Comparison of ENCODE assay signal across 34 cellular contexts in the genomic region with DNA sequence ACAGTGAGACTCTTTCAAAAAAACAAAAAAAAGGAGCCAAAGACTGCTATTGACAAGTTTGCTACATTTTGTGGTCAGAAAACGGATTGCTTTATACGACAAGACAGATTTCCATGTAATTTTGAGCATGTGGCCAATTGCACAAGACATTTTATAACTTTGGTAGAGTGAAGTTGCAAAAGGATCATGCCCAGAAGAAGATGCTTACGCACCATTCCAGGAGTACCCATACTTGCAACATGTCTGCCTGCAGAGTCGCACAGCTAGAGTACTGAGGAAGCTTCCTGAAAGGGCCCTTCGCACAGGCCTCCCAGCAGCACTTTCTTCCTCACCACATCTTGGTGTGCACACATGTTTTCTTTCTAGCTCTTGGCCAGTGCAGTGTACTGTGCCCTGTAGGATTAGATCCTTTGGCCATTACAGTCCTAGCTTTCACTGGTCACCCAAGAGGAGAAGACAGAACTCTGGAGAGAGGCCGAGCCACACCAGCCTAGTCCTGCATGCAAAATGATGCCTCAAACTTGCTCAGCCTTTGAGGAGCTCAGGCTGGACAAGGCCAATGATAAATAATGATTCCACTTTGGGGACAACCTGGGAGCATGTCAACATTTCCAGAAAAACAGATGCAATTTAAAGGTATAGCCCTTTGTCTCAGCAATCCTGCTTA. TPM values are rescaled to one million over a fixed set of nuclear protein-coding genes. Genes with fewer than 3 reads are reported as not detected.
A peak's percentile ranks its signal among the peaks of the same experiment; 100 is the strongest.
DNase-seq lines count a peak whose midpoint lies in the region; ATAC-seq, FAIRE-seq and TF ChIP-seq lines count a peak whose summit lies in the region.
"Had no signal": no experiment of that assay in that cellular context is flagged by ENCODE, and none has a peak within 500 bp of the region (broad histone marks: within the 10 kb centered on the region; RNA-seq: fewer than 3 reads in every experiment).

No MANE protein-coding gene starts in this region.

- H3K9me3 Mint-ChIP-seq in endodermal cell, result no peaks in the 10 kb centered on the region
- no peaks in the 10 kb centered on the region for H3K9me3 Mint-ChIP-seq in WTC11
- H3K9me3 Mint-ChIP-seq: activated T-cell treated with anti-CD3 and anti-CD28 coated beads, Interleukin-2, amount 50 U/mL, for 4 hours had no signal

- POLR2A ChIA-PET in WTC11 (lab: Charles Lee), result interaction anchor here (1.4 kb wide), 1 partner anchor 11 kb away, joined by 3 read pairs; no protein-coding TSS in a partner anchor

- H3K27me3 ChIP-seq in endodermal cell (ENCODE audit: control insufficient read depth, insufficient read depth, low read length, poor library complexity, severe bottlenecking) (no peaks in the 10 kb centered on the region), upper lobe of right lung (no peaks in the 10 kb centered on the region)
- H3K27me3 ChIP-seq: ascending aorta, cardiac muscle cell, colonic mucosa, sigmoid colon, stomach had no signal

- H3K36me3 ChIP-seq in endodermal cell (ENCODE audit: control insufficient read depth, insufficient read depth, low read length), result peaks cover 6% of the 10 kb centered on the region
- no peaks in the 10 kb centered on the region for H3K36me3 ChIP-seq in upper lobe of right lung
- H3K36me3 ChIP-seq: ascending aorta, cardiac muscle cell, colonic mucosa, sigmoid colon had no signal

- H3K4me1 Mint-ChIP-seq in endodermal cell (no peaks in the 10 kb centered on the region), WTC11 (no peaks in the 10 kb centered on the region)

- WGBS in endodermal cell (ENCODE audit: insufficient coverage in 1 of 2, insufficient read length in 1 of 2), 2 experiments, result 92 to 93% methylated on average over 6 of the region's 6 CpGs

- no peak overlapping the region for H3K9ac ChIP-seq in endodermal cell (ENCODE audit: extremely low read depth, low read length, poor library complexity, severe bottlenecking)

- H3K27me3 Mint-ChIP-seq in endodermal cell (ENCODE audit: insufficient read depth) (no peaks in the 10 kb centered on the region), WTC11 (ENCODE audit: low read depth) (no peaks in the 10 kb centered on the region)

- ATAC-seq in upper lobe of right lung (peak; percentile 68), WTC11 (no peak)
- ATAC-seq: activated T-cell treated with anti-CD3 and anti-CD28 coated beads, Interleukin-2, amount 50 U/mL, for 4 hours had no signal

- peak overlapping the region; percentile 44 for H3K27ac Mint-ChIP-seq in endodermal cell
- no peak overlapping the region for H3K27ac Mint-ChIP-seq in WTC11

- H3K4me1 ChIP-seq in endodermal cell (ENCODE audit: control insufficient read depth, insufficient read depth, low read length), result no peaks in the 10 kb centered on the region
- H3K4me1 ChIP-seq in upper lobe of right lung, result no peaks in the 10 kb centered on the region
- H3K4me1 ChIP-seq: ascending aorta, colonic mucosa, psoas muscle, sigmoid colon, stomach had no signal

- TF ChIP-seq CTCF in GM12873 (IDR thresholded peaks at IDR 0.05; ENCODE audit: insufficient read depth, low read depth, low read length, missing control alignments) (peak; percentile 12), endodermal cell (conservative IDR thresholded peaks at IDR 0.05) (no peak), upper lobe of right lung (IDR thresholded peaks at IDR 0.05) (no peak), WTC11 (IDR thresholded peaks at IDR 0.05) (no peak)

- CTCF ChIA-PET in WTC11 (lab: Charles Lee), result interaction anchor here (0.5 kb wide), 1 partner anchor 71 kb away, joined by 3 read pairs; no protein-coding TSS in a partner anchor

- H3K9me3 ChIP-seq in endodermal cell (ENCODE audit: control insufficient read depth, low read length), result no peaks in the 10 kb centered on the region
- no peaks in the 10 kb centered on the region for H3K9me3 ChIP-seq in upper lobe of right lung
- H3K9me3 ChIP-seq: ascending aorta, colonic mucosa, psoas muscle, sigmoid colon, stomach had no signal

- H3K36me3 Mint-ChIP-seq in endodermal cell (ENCODE audit: low read depth) (peaks cover 24% of the 10 kb centered on the region), WTC11 (no peaks in the 10 kb centered on the region)

- intact Hi-C loops in upper lobe of right lung (cut with DNase I), result no loop called here

- no peak for FAIRE-seq in GM12892 (lab: Jason Lieb, UNC)
- FAIRE-seq: G401.6 had no signal

- no peak for TF ChIP-seq POLR2A in GM12892 (IDR thresholded peaks at IDR 0.05; ENCODE audit: low read depth, low read length)

- peak; percentile 90 for DNase-seq in NOMO-1 treated with DMSO at 0.1 percent for 48 hours (lab: John Stamatoyannopoulos, UW; ENCODE audit: unreplicated experiment)
- no peak for DNase-seq in endodermal cell
- DNase-seq in upper lobe of right lung, result no peak
- DNase-seq in WTC11 (ENCODE audit: low spot score), result no peak
- DNase-seq in NCI-H2227 treated with DMSO at 0.1 percent for 48 hours (lab: John Stamatoyannopoulos, UW), result no peak
- DNase-seq in GM12892 (ENCODE audit: insufficient read length), result no peak
- DNase-seq: activated CD4-positive, CD25-positive, alpha-beta regulatory T cell; activated gamma-delta T cell treated with Interleukin-2 at 50 U/mL for 16 hours; activated T-cell treated with anti-CD3 and anti-CD28 coated beads, Interleukin-2, amount 50 U/mL, for 4 hours; C1 segment of cervical spinal cord; colonic mucosa; DMS79; effector CD8-positive, alpha-beta T cell; GOT3; KG1; mesendoderm; NCI-H1417 treated with DMSO at 0.1 percent for 48 hours; NCI-H2081 treated with DMSO at 0.1 percent for 48 hours; NCI-H226; NCI-H526 treated with DMSO at 0.1 percent for 48 hours; psoas muscle; RPMI8226; stimulated activated CD4-positive, alpha-beta T cell treated with anti-CD3 and anti-CD28 coated beads, Interleukin-12 subunit alpha, Interleukin-12 subunit beta, amount 100 ng/mL, for 4 hours; stimulated activated CD4-positive, alpha-beta T cell treated with anti-CD3 and anti-CD28 coated beads, Interleukin-2, amount 100 ng/mL, for 48 hours had no signal

- no peak overlapping the region for H3K4me3 ChIP-seq in endodermal cell (ENCODE audit: low read length)
- no peak overlapping the region for H3K4me3 ChIP-seq in upper lobe of right lung
- H3K4me3 ChIP-seq: ascending aorta, cardiac muscle cell, colonic mucosa, psoas muscle, sigmoid colon, stomach had no signal

- H3K27ac ChIP-seq in endodermal cell (ENCODE audit: low read depth, low read length) (no peak overlapping the region), upper lobe of right lung (no peak overlapping the region)
- H3K27ac ChIP-seq: ascending aorta, cardiac muscle cell, colonic mucosa, epithelial cell of prostate, psoas muscle, sigmoid colon, stomach had no signal

- H3K4me3 Mint-ChIP-seq in endodermal cell, result no peak overlapping the region
- H3K4me3 Mint-ChIP-seq in WTC11, result no peak overlapping the region
- H3K4me3 Mint-ChIP-seq: activated T-cell treated with anti-CD3 and anti-CD28 coated beads, Interleukin-2, amount 50 U/mL, for 4 hours had no signal

TF ChIP-seq in WTC11, 78 proteins besides CTCF, POLR2A, EP300 and RAD21 (continues in another document):
- TF ChIP-seq NFYB (CRISPR knock-in tag; conservative IDR thresholded peaks at IDR 0.05; ENCODE audit: low read depth), result no peak
- TF ChIP-seq TCF7 (CRISPR knock-in tag; IDR thresholded peaks at IDR 0.05; ENCODE audit: low read depth), result no peak
- TF ChIP-seq, protein P1, sequence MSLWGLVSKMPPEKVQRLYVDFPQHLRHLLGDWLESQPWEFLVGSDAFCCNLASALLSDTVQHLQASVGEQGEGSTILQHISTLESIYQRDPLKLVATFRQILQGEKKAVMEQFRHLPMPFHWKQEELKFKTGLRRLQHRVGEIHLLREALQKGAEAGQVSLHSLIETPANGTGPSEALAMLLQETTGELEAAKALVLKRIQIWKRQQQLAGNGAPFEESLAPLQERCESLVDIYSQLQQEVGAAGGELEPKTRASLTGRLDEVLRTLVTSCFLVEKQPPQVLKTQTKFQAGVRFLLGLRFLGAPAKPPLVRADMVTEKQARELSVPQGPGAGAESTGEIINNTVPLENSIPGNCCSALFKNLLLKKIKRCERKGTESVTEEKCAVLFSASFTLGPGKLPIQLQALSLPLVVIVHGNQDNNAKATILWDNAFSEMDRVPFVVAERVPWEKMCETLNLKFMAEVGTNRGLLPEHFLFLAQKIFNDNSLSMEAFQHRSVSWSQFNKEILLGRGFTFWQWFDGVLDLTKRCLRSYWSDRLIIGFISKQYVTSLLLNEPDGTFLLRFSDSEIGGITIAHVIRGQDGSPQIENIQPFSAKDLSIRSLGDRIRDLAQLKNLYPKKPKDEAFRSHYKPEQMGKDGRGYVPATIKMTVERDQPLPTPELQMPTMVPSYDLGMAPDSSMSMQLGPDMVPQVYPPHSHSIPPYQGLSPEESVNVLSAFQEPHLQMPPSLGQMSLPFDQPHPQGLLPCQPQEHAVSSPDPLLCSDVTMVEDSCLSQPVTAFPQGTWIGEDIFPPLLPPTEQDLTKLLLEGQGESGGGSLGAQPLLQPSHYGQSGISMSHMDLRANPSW (CRISPR knock-in tag; conservative IDR thresholded peaks at IDR 0.05; ENCODE audit: low read depth), result no peak

RNA-seq across cellular contexts. Expression of a gene that starts 11.7 kb away (rescaled TPM):
- total RNA-seq in endodermal cell (10 to 100 TPM; 12.7 to 21.4 TPM), upper lobe of right lung (10.9 TPM), WTC11 (2021) (9.5 to 11.7 TPM (median 10.6 TPM) in 3 replicates)
- polyA plus RNA-seq in endodermal cell (2013, experiment 1 of 2), result 2.0 TPM
- 3.1 TPM for polyA plus RNA-seq in endodermal cell (2013, experiment 2 of 2)
- polyA plus RNA-seq in GM12892 (2012; ENCODE audit: missing spikeins), result 2.8 TPM

RNA-seq across cellular contexts. Expression of a gene that starts 11.8 kb away (rescaled TPM):
- 1 to 10 TPM; 6.2 to 8.4 TPM for total RNA-seq in endodermal cell
- 3.3 TPM for polyA plus RNA-seq in endodermal cell (2013, experiment 1 of 2)
- 3.5 TPM for polyA plus RNA-seq in endodermal cell (2013, experiment 2 of 2)
- 12.4 TPM for total RNA-seq in upper lobe of right lung
- total RNA-seq in WTC11 (2021), result 5.3 to 6.4 TPM (median 5.6 TPM) in 3 replicates
- polyA plus RNA-seq in GM12892 (2012; ENCODE audit: missing spikeins), result 5.2 TPM
- total RNA-seq: ascending aorta, glomerular endothelial cell, SK-MEL-5 had no signal
- polyA plus RNA-seq: AG04450 had no signal

RNA-seq across cellular contexts. Expression of a gene that starts 47.4 kb away (rescaled TPM):
- total RNA-seq in endodermal cell (10 to 100 TPM; 32.9 to 41.6 TPM), upper lobe of right lung (22.8 TPM), WTC11 (2021) (23.3 to 29.9 TPM (median 26.3 TPM) in 3 replicates)
- polyA plus RNA-seq in endodermal cell (2013, experiment 1 of 2), result 30.4 TPM
- 26.7 TPM for polyA plus RNA-seq in endodermal cell (2013, experiment 2 of 2)
- 18.4 TPM for polyA plus RNA-seq in GM12892 (2012; ENCODE audit: missing spikeins)

RNA-seq across cellular contexts. Expression of a gene that starts 57.1 kb away (rescaled TPM):
- total RNA-seq in endodermal cell (10 to 100 TPM; 47.0 to 47.1 TPM), upper lobe of right lung (44.5 TPM), WTC11 (2021) (32.7 to 38.7 TPM (median 34.4 TPM) in 3 replicates)
- 88.0 TPM for polyA plus RNA-seq in endodermal cell (2013, experiment 1 of 2)
- polyA plus RNA-seq in endodermal cell (2013, experiment 2 of 2), result 85.5 TPM
- 79.9 TPM for polyA plus RNA-seq in GM12892 (2012; ENCODE audit: missing spikeins)
